ENCODE assay signal across 10 cellular contexts in genomic region chr6:149751239-149751638, GRCh38. TPM values are rescaled to one million over a fixed set of nuclear protein-coding genes. Genes with fewer than 3 reads are reported as not detected.
DNase-seq lines count a peak whose midpoint lies in the region; ATAC-seq, FAIRE-seq and TF ChIP-seq lines count a peak whose summit lies in the region.
"Had no signal": no experiment of that assay in that cellular context is flagged by ENCODE, and none has a peak within 500 bp of the region (broad histone marks: within the 10 kb centered on the region; RNA-seq: fewer than 3 reads in every experiment).

No MANE protein-coding gene starts in this region.

- no peak overlapping the region for H2AFZ ChIP-seq in PC-9

- H3K4me3 ChIP-seq in PC-9 (peak overlapping the region; percentile 72; the same call in 1 of the 2 replicates), gastrocnemius medialis (peak overlapping the region; percentile 86 to 100 (median 94))

- in situ Hi-C loops in gastrocnemius medialis (cut with MboI; ENCODE audit: low sequenced_read_pairs in 4 of 4): no loop called here

- H3K4me3 Mint-ChIP-seq in activated CD8-positive, alpha-beta memory T cell treated with anti-CD3 and anti-CD28 coated beads, Interleukin-2, amount 10 ng/mL, durations not matched to agents 7 days and 5 days: peak overlapping the region; percentile 84
- peak overlapping the region; percentile 90 for H3K4me3 Mint-ChIP-seq in dendritic cell treated with granulocyte-macrophage colony-stimulating factor and Interleukin-4, amounts not matched to agents 40 ng/mL and 50 ng/mL, for 4 days

- peaks cover 47% of the 10 kb centered on the region for H3K4me1 Mint-ChIP-seq in activated CD8-positive, alpha-beta memory T cell treated with anti-CD3 and anti-CD28 coated beads, Interleukin-2, amount 10 ng/mL, durations not matched to agents 7 days and 5 days
- H3K4me1 Mint-ChIP-seq in dendritic cell treated with granulocyte-macrophage colony-stimulating factor and Interleukin-4, amounts not matched to agents 40 ng/mL and 50 ng/mL, for 4 days (ENCODE audit: low read depth): peaks cover 38% of the 10 kb centered on the region

- no peak for TF ChIP-seq CTCF in PC-9 (conservative IDR thresholded peaks at IDR 0.05)
- no peak for TF ChIP-seq CTCF in gastrocnemius medialis (IDR thresholded peaks at IDR 0.05 in 4 of 5, conservative IDR thresholded peaks at IDR 0.05 in 1 of 5)

- intact Hi-C loops in PC-9 (cut with micrococcal nuclease; ENCODE audit: unreplicated experiment) (no loop called here), gastrocnemius medialis (cut with DNase I; ENCODE audit: low total_unique reads) (loop anchor here (2.0 to 5.0 kb wide), 2 partner anchors 102 to 146 kb away; partner anchors contain the start of genes KATNA1 and RAET1E)
- intact Hi-C loops in dendritic cell treated with granulocyte-macrophage colony-stimulating factor and Interleukin-4, amounts not matched to agents 40 ng/mL and 50 ng/mL, for 4 days (cut with micrococcal nuclease): loop anchor here (5.0 kb wide), 1 partner anchor 34 kb away; the partner anchor contains the start of gene LATS1

- peak overlapping the region; percentile 87 for H3K4me2 ChIP-seq in PC-9

- no peak overlapping the region for H3K27ac ChIP-seq in PC-9
- H3K27ac ChIP-seq in gastrocnemius medialis: peak overlapping the region; percentile 97 to 99 (median 98)

- POLR2A ChIA-PET in PC-9 (lab: Charles Lee; ENCODE audit: unreplicated experiment): no interaction called here

- H3K27me3 Mint-ChIP-seq in activated CD8-positive, alpha-beta memory T cell treated with anti-CD3 and anti-CD28 coated beads, Interleukin-2, amount 10 ng/mL, durations not matched to agents 7 days and 5 days: no peaks in the 10 kb centered on the region
- no peaks in the 10 kb centered on the region for H3K27me3 Mint-ChIP-seq in dendritic cell treated with granulocyte-macrophage colony-stimulating factor and Interleukin-4, amounts not matched to agents 40 ng/mL and 50 ng/mL, for 4 days
- H3K27me3 Mint-ChIP-seq: naive thymus-derived CD8-positive, alpha-beta T cell had no signal

- H3K27me3 ChIP-seq in PC-9 (ENCODE audit: insufficient read depth, low read depth) (no peaks in the 10 kb centered on the region), gastrocnemius medialis (no peaks in the 10 kb centered on the region)

- DNase-seq in activated CD8-positive, alpha-beta memory T cell treated with anti-CD3 and anti-CD28 coated beads, Interleukin-2, amount 10 ng/mL, durations not matched to agents 7 days and 5 days: no peak
- no peak for DNase-seq in activated CD8-positive, alpha-beta memory T cell treated with anti-CD3 and anti-CD28 coated beads, Interleukin-2, amount 50 U/mL, for 48 hours
- no peak for DNase-seq in PC-9
- DNase-seq in gastrocnemius medialis: no peak
- DNase-seq in HTR-8/SVneo (ENCODE audit: insufficient read length, low spot score): no peak
- DNase-seq in NCI-H2081 treated with DMSO at 0.1 percent for 48 hours (lab: John Stamatoyannopoulos, UW): no peak
- no peak for DNase-seq in NCI-H82 treated with DMSO at 0.1 percent for 48 hours (lab: John Stamatoyannopoulos, UW; ENCODE audit: unreplicated experiment)
- DNase-seq: naive thymus-derived CD8-positive, alpha-beta T cell; NCI-H510A had no signal

- no peak for ATAC-seq in activated CD8-positive, alpha-beta memory T cell treated with anti-CD3 and anti-CD28 coated beads, Interleukin-2, amount 10 ng/mL, durations not matched to agents 7 days and 5 days
- no peak for ATAC-seq in gastrocnemius medialis
- ATAC-seq: naive thymus-derived CD8-positive, alpha-beta T cell had no signal

- no TSS peak for BruUV-seq in PC-9 (replicated peaks; lab: Mats Ljungman, UMichigan)

- H3K79me2 ChIP-seq in PC-9 (ENCODE audit: low read depth): peaks cover 64% of the 10 kb centered on the region

- H4K20me1 ChIP-seq in PC-9 (ENCODE audit: insufficient read depth): peaks cover 22% of the 10 kb centered on the region

- peaks cover 10% of the 10 kb centered on the region; the same call in 1 of the 2 replicates for H3F3A ChIP-seq in PC-9 (ENCODE audit: insufficient read depth, low read depth)

- no peak overlapping the region for H3K27ac Mint-ChIP-seq in activated CD8-positive, alpha-beta memory T cell treated with anti-CD3 and anti-CD28 coated beads, Interleukin-2, amount 10 ng/mL, durations not matched to agents 7 days and 5 days
- peak overlapping the region; percentile 94 for H3K27ac Mint-ChIP-seq in dendritic cell treated with granulocyte-macrophage colony-stimulating factor and Interleukin-4, amounts not matched to agents 40 ng/mL and 50 ng/mL, for 4 days

- H3K9me3 Mint-ChIP-seq in activated CD8-positive, alpha-beta memory T cell treated with anti-CD3 and anti-CD28 coated beads, Interleukin-2, amount 10 ng/mL, durations not matched to agents 7 days and 5 days (ENCODE audit: low read depth): no peaks in the 10 kb centered on the region
- no peaks in the 10 kb centered on the region for H3K9me3 Mint-ChIP-seq in dendritic cell treated with granulocyte-macrophage colony-stimulating factor and Interleukin-4, amounts not matched to agents 40 ng/mL and 50 ng/mL, for 4 days
- H3K9me3 Mint-ChIP-seq: naive thymus-derived CD8-positive, alpha-beta T cell had no signal

- no peak for FAIRE-seq in HTR-8/SVneo (lab: Jason Lieb, UNC)

- H3K36me3 Mint-ChIP-seq in activated CD8-positive, alpha-beta memory T cell treated with anti-CD3 and anti-CD28 coated beads, Interleukin-2, amount 10 ng/mL, durations not matched to agents 7 days and 5 days: peaks cover 12% of the 10 kb centered on the region
- H3K36me3 Mint-ChIP-seq in dendritic cell treated with granulocyte-macrophage colony-stimulating factor and Interleukin-4, amounts not matched to agents 40 ng/mL and 50 ng/mL, for 4 days (ENCODE audit: low read depth): peaks cover 19% of the 10 kb centered on the region

- H3K36me3 ChIP-seq in PC-9 (ENCODE audit: low read depth): no peaks in the 10 kb centered on the region
- H3K36me3 ChIP-seq in gastrocnemius medialis: no peaks in the 10 kb centered on the region

- H3K9me2 ChIP-seq in PC-9 (ENCODE audit: insufficient read depth): no peaks in the 10 kb centered on the region

- H3K9me3 ChIP-seq in PC-9 (ENCODE audit: insufficient read depth, low read depth): no peaks in the 10 kb centered on the region
- H3K9me3 ChIP-seq in gastrocnemius medialis: no peaks in the 10 kb centered on the region

- no peak for TF ChIP-seq POLR2A in gastrocnemius medialis (IDR thresholded peaks at IDR 0.05)

- CTCF ChIA-PET in activated CD8-positive, alpha-beta memory T cell treated with anti-CD3 and anti-CD28 coated beads, Interleukin-2, amount 10 ng/mL, durations not matched to agents 7 days and 5 days (lab: Charles Lee): interaction anchor here (0.7 to 1.6 kb wide), 2 partner anchors 11 to 25 kb away, joined by 3 read pairs; no protein-coding TSS in a partner anchor
- CTCF ChIA-PET in PC-9 (lab: Charles Lee): no interaction called here

- peaks cover 12% of the 10 kb centered on the region for H3K4me1 ChIP-seq in PC-9 (replicated peaks; ENCODE audit: insufficient read depth)
- peaks cover 49 to 62% of the 10 kb centered on the region in 2 donors for H3K4me1 ChIP-seq in gastrocnemius medialis

RNA-seq across cellular contexts. Expression of gene PCMT1, which starts 1.7 kb away (rescaled TPM):
- 100 to 1,000 TPM in 1 of 2 experiments, 10 to 100 TPM in 1; 96.0 to 102 TPM for total RNA-seq in activated CD8-positive, alpha-beta memory T cell treated with anti-CD3 and anti-CD28 coated beads, Interleukin-2, amount 10 ng/mL, durations not matched to agents 7 days and 5 days
- 39.0 and 50.5 TPM in 2 replicates for total RNA-seq in PC-9 (2021)
- total RNA-seq in gastrocnemius medialis: 100 to 1,000 TPM; 150 to 448 (median 353) TPM

RNA-seq across cellular contexts. Expression of gene NUP43, which starts 4.9 kb away (rescaled TPM):
- total RNA-seq in activated CD8-positive, alpha-beta memory T cell treated with anti-CD3 and anti-CD28 coated beads, Interleukin-2, amount 10 ng/mL, durations not matched to agents 7 days and 5 days: 10 to 100 TPM; 67.7 to 75.3 TPM
- total RNA-seq in PC-9 (2021) (25.1 and 36.2 TPM in 2 replicates), gastrocnemius medialis (10 to 100 TPM; 15.0 to 42.0 (median 16.7) TPM)

RNA-seq across cellular contexts. Expression of gene LATS1, which starts 33.3 kb away (rescaled TPM):
- 10 to 100 TPM; 28.5 to 33.1 TPM for total RNA-seq in activated CD8-positive, alpha-beta memory T cell treated with anti-CD3 and anti-CD28 coated beads, Interleukin-2, amount 10 ng/mL, durations not matched to agents 7 days and 5 days
- 11.2 and 15.4 TPM in 2 replicates for total RNA-seq in PC-9 (2021)
- 10 to 100 TPM in 3 of 4 donors, 1 to 10 TPM in 1; 6.3 to 21.8 (median 14.4) TPM for total RNA-seq in gastrocnemius medialis
